30 cellular contexts compared by ENCODE assay signal in the genomic region with DNA sequence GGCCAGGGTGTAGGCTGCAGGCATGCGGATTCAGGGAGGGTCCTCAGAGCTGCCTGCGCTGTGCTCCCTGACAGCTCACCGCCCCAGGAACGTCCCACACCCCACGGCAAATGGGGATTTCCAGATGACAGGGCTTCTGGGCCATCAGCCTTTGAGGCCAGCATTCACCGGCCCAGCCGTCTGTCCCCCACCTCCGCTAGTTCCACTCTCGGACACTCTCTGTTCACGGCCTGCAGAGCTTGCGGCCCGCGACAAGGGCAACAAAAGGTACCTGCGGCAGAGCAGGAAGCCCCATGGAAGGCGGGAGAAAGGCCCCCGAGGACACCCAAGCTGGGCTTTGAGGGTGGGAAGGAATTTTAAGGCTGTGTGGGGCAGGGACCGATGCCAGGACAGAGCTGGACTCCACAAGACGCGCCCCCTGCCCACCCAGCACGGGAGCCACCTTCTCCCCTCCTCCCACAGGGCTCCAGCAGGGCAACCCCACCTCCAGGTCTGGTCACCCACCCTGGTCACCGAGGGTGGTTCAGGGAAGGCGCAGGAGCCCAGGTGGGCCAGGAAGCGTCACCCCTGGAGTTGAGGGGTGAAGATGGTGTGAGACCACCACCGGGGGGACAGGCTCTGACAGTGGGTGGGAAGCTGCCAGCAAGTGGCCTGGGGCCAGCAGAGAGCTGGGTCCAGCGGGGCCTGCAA. TPM values are rescaled to one million over a fixed set of nuclear protein-coding genes. Genes with fewer than 3 reads are reported as not detected.
"Had no signal": no experiment of that assay in that cellular context is flagged by ENCODE, and none has a peak within 500 bp of the region (broad histone marks: within the 10 kb centered on the region; RNA-seq: fewer than 3 reads in every experiment).

No MANE protein-coding gene starts in this region.

- H3K9me3 ChIP-seq: colonic mucosa, esophagus squamous epithelium, gastrocnemius medialis, ovary, transverse colon, uterus had no signal

- H3K36me3 Mint-ChIP-seq: activated naive CD8-positive, alpha-beta T cell; natural killer cell had no signal

- H3K36me3 ChIP-seq: colonic mucosa, ovary, uterus had no signal

- ATAC-seq: activated CD4-positive, alpha-beta T cell treated with anti-CD3 and anti-CD28 coated beads for 36 hours; activated T-cell treated with anti-CD3 and anti-CD28 coated beads, Interleukin-2, amount 50 U/mL, for 4 hours; gastrocnemius medialis; left ventricle myocardium superior; natural killer cell; sciatic nerve; stimulated activated effector memory CD8-positive, alpha-beta T cell treated with anti-CD3 and anti-CD28 coated beads, Interleukin-12 subunit alpha, Interleukin-12 subunit beta, amount 100 ng/mL, for 72 hours had no signal

- H3K9me3 Mint-ChIP-seq: activated B cell treated with CpG ODN at 0.5 μM for 24 hours; activated T-cell treated with anti-CD3 and anti-CD28 coated beads, Interleukin-2, amount 50 U/mL, for 4 hours; activated T-helper 2 cell treated with anti-CD3 and anti-CD28 coated beads, Interferon-gamma antibody, Interleukin-2, Interleukin-4, amounts not matched to agents 10 μg/mL and 5 μg/mL and 100 μg/mL, durations not matched to agents 14 hours and 24 hours and 36 hours; central memory CD8-positive, alpha-beta T cell; natural killer cell; stimulated activated effector memory CD8-positive, alpha-beta T cell treated with anti-CD3 and anti-CD28 coated beads, Interleukin-12 subunit alpha, Interleukin-12 subunit beta, amount 100 ng/mL, for 72 hours had no signal

- H3K4me1 ChIP-seq: uterus had no signal

- H3K27me3 Mint-ChIP-seq: activated B cell treated with CpG ODN at 0.5 μM for 24 hours; activated CD4-positive, alpha-beta T cell treated with anti-CD3 and anti-CD28 coated beads for 36 hours; activated naive CD8-positive, alpha-beta T cell; central memory CD8-positive, alpha-beta T cell had no signal

- DNase-seq: activated B cell treated with CpG ODN at 0.5 μM for 24 hours; activated CD4-positive, alpha-beta T cell treated with anti-CD3 and anti-CD28 coated beads for 36 hours; activated CD4-positive, alpha-beta T cell treated with anti-CD3 and anti-CD28 coated beads, Interleukin-2, amount 50 U/mL, for 4 hours; activated CD8-positive, alpha-beta memory T cell treated with anti-CD3 and anti-CD28 coated beads, Interleukin-2, amount 50 U/mL, for 48 hours; activated naive CD4-positive, alpha-beta T cell; activated T-cell treated with anti-CD3 and anti-CD28 coated beads, Interleukin-2, amount 50 U/mL, for 4 hours; colonic mucosa; dorsolateral prefrontal cortex; esophagus squamous epithelium; gastrocnemius medialis; hippocampal formation; left ventricle myocardium superior; mammary epithelial cell; midbrain; natural killer cell; ovary; small intestine; stimulated activated CD4-positive, alpha-beta T cell treated with anti-CD3 and anti-CD28 coated beads, Interleukin-2, amount 100 ng/mL, for 24 hours; T-helper 1 cell; T1000; transverse colon; uterus had no signal

- H3K27ac Mint-ChIP-seq: activated B cell treated with CpG ODN at 0.5 μM for 24 hours; activated CD4-positive, alpha-beta T cell treated with anti-CD3 and anti-CD28 coated beads for 36 hours; activated naive CD8-positive, alpha-beta T cell; activated T-helper 2 cell treated with anti-CD3 and anti-CD28 coated beads, Interferon-gamma antibody, Interleukin-2, Interleukin-4, amounts not matched to agents 10 μg/mL and 5 μg/mL and 100 μg/mL, durations not matched to agents 14 hours and 24 hours and 36 hours; stimulated activated effector memory CD8-positive, alpha-beta T cell treated with anti-CD3 and anti-CD28 coated beads, Interleukin-12 subunit alpha, Interleukin-12 subunit beta, amount 100 ng/mL, for 72 hours had no signal

- H3K27ac ChIP-seq: colonic mucosa, dorsolateral prefrontal cortex, esophagus squamous epithelium, gastrocnemius medialis, ovary, transverse colon, uterus had no signal

- H3K27me3 ChIP-seq: colonic mucosa, dorsolateral prefrontal cortex, esophagus squamous epithelium, gastrocnemius medialis, ovary, transverse colon, uterus had no signal

- FAIRE-seq: astrocyte, small intestine had no signal

- H3K4me3 ChIP-seq: colonic mucosa, dorsolateral prefrontal cortex, esophagus squamous epithelium, gastrocnemius medialis, ovary, transverse colon, uterus had no signal

- H3K4me3 Mint-ChIP-seq: activated B cell treated with CpG ODN at 0.5 μM for 24 hours; activated CD4-positive, alpha-beta T cell treated with anti-CD3 and anti-CD28 coated beads for 36 hours; activated naive CD8-positive, alpha-beta T cell; activated T-cell treated with anti-CD3 and anti-CD28 coated beads, Interleukin-2, amount 50 U/mL, for 4 hours; central memory CD8-positive, alpha-beta T cell; natural killer cell; stimulated activated effector memory CD8-positive, alpha-beta T cell treated with anti-CD3 and anti-CD28 coated beads, Interleukin-12 subunit alpha, Interleukin-12 subunit beta, amount 100 ng/mL, for 72 hours had no signal

RNA-seq across cellular contexts. Expression of gene IL17C, which starts 18.1 kb away (rescaled TPM):
- total RNA-seq: activated CD8-positive, alpha-beta memory T cell treated with anti-CD3 and anti-CD28 coated beads for 36 hours; activated T-cell treated with anti-CD3 and anti-CD28 coated beads, Interleukin-2, amount 50 U/mL, for 4 hours; activated T-helper 2 cell treated with anti-CD3 and anti-CD28 coated beads, Interferon-gamma antibody, Interleukin-2, Interleukin-4, amounts not matched to agents 10 μg/mL and 5 μg/mL and 100 μg/mL, durations not matched to agents 14 hours and 24 hours and 36 hours; colonic mucosa; gastrocnemius medialis; left ventricle myocardium superior; mammary epithelial cell; ovary; sciatic nerve; temporal lobe; transverse colon; uterus had no signal
- polyA plus RNA-seq: ovary had no signal

RNA-seq across cellular contexts. Expression of gene SNAI3, which starts 29.9 kb away (rescaled TPM):
- total RNA-seq: mammary epithelial cell had no signal
